ENCODE assay signal across 14 cellular contexts in genomic region chr2:122340246-122340645, GRCh38.
DNase-seq lines count a peak whose midpoint lies in the region; ATAC-seq lines count a peak whose summit lies in the region.
"Had no signal": no experiment of that assay in that cellular context is flagged by ENCODE, and none has a peak within 500 bp of the region (broad histone marks: within the 10 kb centered on the region; RNA-seq: fewer than 3 reads in every experiment).

No MANE protein-coding gene starts in this region.

- no peaks in the 10 kb centered on the region for H3K27me3 ChIP-seq in CD4-positive, alpha-beta memory T cell (ENCODE audit: insufficient read depth, low read length)
- H3K27me3 ChIP-seq: gastroesophageal sphincter had no signal

- no peak overlapping the region for H3K4me3 ChIP-seq in CD4-positive, alpha-beta memory T cell (ENCODE audit: low read length in 2 of 2)
- H3K4me3 ChIP-seq: gastroesophageal sphincter had no signal

- POLR2A ChIA-PET in CD4-positive, alpha-beta memory T cell (lab: Charles Lee; ENCODE audit: partially characterized antibody), result no interaction called here

- no peaks in the 10 kb centered on the region for H3K36me3 ChIP-seq in CD4-positive, alpha-beta memory T cell (ENCODE audit: insufficient read depth, low read length)
- H3K36me3 ChIP-seq: gastroesophageal sphincter had no signal

- H3K4me1 Mint-ChIP-seq in CD4-positive, alpha-beta memory T cell, result no peaks in the 10 kb centered on the region
- H3K4me1 Mint-ChIP-seq: CD14-positive monocyte had no signal

- no peak overlapping the region for H3K4me3 Mint-ChIP-seq in CD4-positive, alpha-beta memory T cell
- H3K4me3 Mint-ChIP-seq: CD14-positive monocyte, HFFc6 had no signal

- H3K4me1 ChIP-seq in CD4-positive, alpha-beta memory T cell (ENCODE audit: insufficient read depth, low read length), result no peaks in the 10 kb centered on the region
- H3K4me1 ChIP-seq: gastroesophageal sphincter had no signal

- no peaks in the 10 kb centered on the region for H3K36me3 Mint-ChIP-seq in CD4-positive, alpha-beta memory T cell
- H3K36me3 Mint-ChIP-seq: CD14-positive monocyte had no signal

- no peak overlapping the region for H3K27ac ChIP-seq in CD4-positive, alpha-beta memory T cell (ENCODE audit: low read depth, low read length)
- H3K27ac ChIP-seq: gastroesophageal sphincter had no signal

- H3K9me3 ChIP-seq in CD4-positive, alpha-beta memory T cell (ENCODE audit: control insufficient read depth in 1 of 2, low read length in 2 of 2), result no peaks in the 10 kb centered on the region
- H3K9me3 ChIP-seq: gastroesophageal sphincter had no signal

- H3K27me3 Mint-ChIP-seq in CD4-positive, alpha-beta memory T cell, result no peaks in the 10 kb centered on the region

- peak; percentile 74 for DNase-seq in NCI-H510A treated with DMSO at 0.1 percent for 48 hours (lab: John Stamatoyannopoulos, UW)
- DNase-seq in CD4-positive, alpha-beta memory T cell, result no peak
- no peak for DNase-seq in NCI-H446 (lab: John Stamatoyannopoulos, UW)
- no peak for DNase-seq in NCI-H1930 (lab: John Stamatoyannopoulos, UW)
- no peak for DNase-seq in activated effector memory CD4-positive, alpha-beta T cell treated with anti-CD3 and anti-CD28 coated beads, Interleukin-2, amount 50 U/mL, for 16 hours
- DNase-seq: activated CD4-positive, alpha-beta T cell treated with anti-CD3 and anti-CD28 coated beads for 4 hours; HFFc6; NCI-H526; trophoblast cell had no signal

- no peak overlapping the region for H3K27ac Mint-ChIP-seq in CD4-positive, alpha-beta memory T cell
- H3K27ac Mint-ChIP-seq: CD14-positive monocyte, HFFc6 had no signal

- ATAC-seq in GM18499 (IDR thresholded peaks at IDR 0.05; ENCODE audit: insufficient read depth, unreplicated experiment) (peak; percentile 92), GM21381 (IDR thresholded peaks at IDR 0.05; ENCODE audit: unreplicated experiment) (peak; percentile 87), HG03108 (IDR thresholded peaks at IDR 0.05; ENCODE audit: unreplicated experiment) (peak; percentile 84)
- ATAC-seq: gastroesophageal sphincter had no signal

- CTCF ChIA-PET in CD4-positive, alpha-beta memory T cell (lab: Charles Lee; ENCODE audit: partially characterized antibody), result no interaction called here

- intact Hi-C loops in CD4-positive, alpha-beta memory T cell (cut with micrococcal nuclease), result no loop called here

- peaks cover 0 to 5% (median 2%) of the 10 kb centered on the region in 8 donors for H3K9me3 Mint-ChIP-seq in CD4-positive, alpha-beta memory T cell
